In the genomic region with DNA sequence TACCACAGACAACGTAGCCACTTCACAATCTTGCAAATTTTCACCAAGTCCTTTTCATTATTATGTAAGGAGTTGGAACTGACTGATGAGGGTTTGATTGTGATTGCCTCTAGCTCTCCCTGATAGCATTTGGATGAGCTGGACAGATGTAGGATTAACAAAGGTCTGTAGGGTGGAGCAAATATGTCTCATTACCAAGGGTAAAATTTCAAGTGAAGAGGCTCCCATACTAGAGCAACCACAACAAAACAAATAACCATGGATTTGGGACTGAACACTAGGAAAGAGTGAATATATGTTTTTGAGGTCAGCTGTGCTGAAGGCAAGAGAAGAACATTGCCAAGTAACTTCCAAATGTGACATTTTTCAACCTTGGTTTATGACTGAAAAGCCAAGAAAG, we compare ENCODE assay signal across 25 cellular contexts.
"Had no signal": no experiment of that assay in that cellular context is flagged by ENCODE, and none has a peak within 500 bp of the region (broad histone marks: within the 10 kb centered on the region; RNA-seq: fewer than 3 reads in every experiment).

No MANE protein-coding gene starts in this region.

- H3K9me3 Mint-ChIP-seq: nephron progenitor cell had no signal

- H3K36me3 Mint-ChIP-seq: naive B cell had no signal

- H3K27ac ChIP-seq: esophagus squamous epithelium, lower lobe of right lung, ovary, psoas muscle, stomach, thyroid gland, vagina had no signal

- H3K4me3 ChIP-seq: esophagus squamous epithelium, heart right ventricle, lower lobe of right lung, ovary, psoas muscle, stomach, thyroid gland, vagina had no signal

- H3K9me3 ChIP-seq: esophagus squamous epithelium, heart right ventricle, lower lobe of right lung, ovary, psoas muscle, stomach, thyroid gland, vagina had no signal

- H3K4me1 Mint-ChIP-seq: nephron progenitor cell had no signal

- H3K4me3 Mint-ChIP-seq: effector memory CD8-positive, alpha-beta T cell; naive B cell; nephron progenitor cell had no signal

- DNase-seq: cortex of kidney; effector memory CD8-positive, alpha-beta T cell; erythroblast; esophagus squamous epithelium; foreskin melanocyte; glutamatergic neuron; heart right ventricle; hippocampal formation; left ventricle myocardium superior; lower lobe of right lung; naive B cell; nephron progenitor cell; nucleus accumbens; ovary; posterior cingulate gyrus; psoas muscle; right cardiac atrium; small intestine; stimulated activated CD4-positive, alpha-beta T cell treated with anti-CD3 and anti-CD28 coated beads, Interleukin-1b, Interleukin-23, amount 100 ng/mL, for 48 hours; stimulated activated CD4-positive, alpha-beta T cell treated with anti-CD3 and anti-CD28 coated beads, Interleukin-4, amount 100 ng/mL, for 1 hour; stimulated activated CD8-positive, alpha-beta memory T cell treated with anti-CD3 and anti-CD28 coated beads, Interleukin-4, amount 100 ng/mL, for 48 hours; stimulated activated naive CD4-positive, alpha-beta T cell; stomach; thyroid gland had no signal

- H3K27me3 ChIP-seq: esophagus squamous epithelium, heart right ventricle, ovary, stomach, thyroid gland, vagina had no signal

- H3K27ac Mint-ChIP-seq: effector memory CD8-positive, alpha-beta T cell; naive B cell; nephron progenitor cell had no signal

- H3K27me3 Mint-ChIP-seq: effector memory CD8-positive, alpha-beta T cell; naive B cell had no signal

- ATAC-seq: heart right ventricle, left ventricle myocardium superior, lower lobe of right lung, psoas muscle, right cardiac atrium had no signal

- H3K36me3 ChIP-seq: esophagus squamous epithelium, heart right ventricle, lower lobe of right lung, ovary, stomach, thyroid gland, vagina had no signal

- H3K4me1 ChIP-seq: esophagus squamous epithelium, lower lobe of right lung, psoas muscle, thyroid gland, vagina had no signal
